ENCODE assay signal across 10 cellular contexts in genomic region chr2:230868947-230869690, GRCh38. TPM values are rescaled to one million over a fixed set of nuclear protein-coding genes. Genes with fewer than 3 reads are reported as not detected.
DNase-seq lines count a peak whose midpoint lies in the region; ATAC-seq and TF ChIP-seq lines count a peak whose summit lies in the region.
"Had no signal": no experiment of that assay in that cellular context is flagged by ENCODE, and none has a peak within 500 bp of the region (broad histone marks: within the 10 kb centered on the region; RNA-seq: fewer than 3 reads in every experiment).

No MANE protein-coding gene starts in this region.

- POLR2A ChIA-PET in PC-3 (lab: Charles Lee; ENCODE audit: unreplicated experiment): interaction anchor here (0.7 kb wide), 1 partner anchor 391 kb away, joined by 6 read pairs; no protein-coding TSS in a partner anchor

- H3K9me2 ChIP-seq in PC-3 (replicated peaks; ENCODE audit: low read length): no peaks in the 10 kb centered on the region

- no peak for TF ChIP-seq CTCF in smooth muscle cell (IDR thresholded peaks at IDR 0.05; ENCODE audit: borderline replicate concordance, insufficient read depth, poor library complexity, severe bottlenecking)
- no peak for TF ChIP-seq CTCF in PC-3 (conservative IDR thresholded peaks at IDR 0.05; ENCODE audit: low read depth, low read length)

- H2AFZ ChIP-seq in smooth muscle cell (ENCODE audit: low read depth): no peak overlapping the region
- H2AFZ ChIP-seq in PC-3 (ENCODE audit: low read length): no peak overlapping the region

- H3K4me1 ChIP-seq in HAP-1 (peaks cover 57% of the 10 kb centered on the region), iPS-20b (ENCODE audit: insufficient read depth, low read length) (peaks cover 48% of the 10 kb centered on the region), smooth muscle cell (ENCODE audit: low read depth) (peaks cover 55% of the 10 kb centered on the region), PC-3 (ENCODE audit: insufficient read depth, low read length) (peaks cover 12% of the 10 kb centered on the region)

- H3K36me3 ChIP-seq in HAP-1 (replicated peaks) (peaks cover 32% of the 10 kb centered on the region), iPS-20b (ENCODE audit: insufficient read depth, low read depth, low read length) (peaks cover 37% of the 10 kb centered on the region; the same call in 1 of the 2 replicates), smooth muscle cell (ENCODE audit: low read depth) (no peaks in the 10 kb centered on the region), PC-3 (ENCODE audit: low read depth, low read length) (no peaks in the 10 kb centered on the region)

- H3K27me3 ChIP-seq in HAP-1 (ENCODE audit: low read depth) (no peaks in the 10 kb centered on the region), iPS-20b (ENCODE audit: insufficient read depth, low read length) (no peaks in the 10 kb centered on the region), smooth muscle cell (ENCODE audit: low read depth) (no peaks in the 10 kb centered on the region), PC-3 (ENCODE audit: low read length) (no peaks in the 10 kb centered on the region)

- H3K4me3 ChIP-seq in HAP-1 (peak overlapping the region; percentile 6), iPS-20b (ENCODE audit: low read length) (peak overlapping the region; percentile 66; the same call in 1 of the 2 replicates), smooth muscle cell (peak overlapping the region; percentile 3), PC-3 (ENCODE audit: low read length) (no peak overlapping the region)
- H3K4me3 ChIP-seq: coronary artery had no signal

- H3K79me2 ChIP-seq in smooth muscle cell (ENCODE audit: low read depth): peaks cover 53% of the 10 kb centered on the region
- no peaks in the 10 kb centered on the region for H3K79me2 ChIP-seq in PC-3 (ENCODE audit: low read length)

- BruUV-seq in PC-3 (replicated peaks; lab: Mats Ljungman, UMichigan): no TSS peak

- intact Hi-C loops in PC-3 (cut with micrococcal nuclease): no loop called here

- no peak for ATAC-seq in SK-N-SH treated with all-trans-retinoic acid at 6 μM for 48 hours
- ATAC-seq in GM21825 (IDR thresholded peaks at IDR 0.05; ENCODE audit: unreplicated experiment): no peak
- no peak for ATAC-seq in PC-3
- ATAC-seq: activated T-cell treated with anti-CD3 and anti-CD28 coated beads, Interleukin-2, amount 50 U/mL, for 72 hours had no signal

- H3K9ac ChIP-seq in iPS-20b (ENCODE audit: low read depth, low read length) (peak overlapping the region; percentile 71; the same call in 1 of the 2 replicates), smooth muscle cell (ENCODE audit: low read depth) (no peak overlapping the region), PC-3 (ENCODE audit: low read length) (no peak overlapping the region)

- H3K9me3 ChIP-seq in HAP-1 (no peaks in the 10 kb centered on the region), iPS-20b (ENCODE audit: insufficient read depth, low read depth, low read length) (no peaks in the 10 kb centered on the region), smooth muscle cell (replicated peaks; ENCODE audit: low read depth) (no peaks in the 10 kb centered on the region), PC-3 (ENCODE audit: low read length) (no peaks in the 10 kb centered on the region)

- 30% methylated on average over 12 of the region's 12 CpGs for WGBS in smooth muscle cell (ENCODE audit: low lambda C conversion rate)

- TF ChIP-seq POLR2A in erythroblast (IDR thresholded peaks at IDR 0.05; ENCODE audit: low read length): no peak

- DNase-seq in HAP-1 (ENCODE audit: low spot score in 2 of 2): peak in 1 of 2 experiments; percentile 47
- no peak for DNase-seq in smooth muscle cell (lab: John Stamatoyannopoulos, UW; ENCODE audit: unreplicated experiment)
- no peak for DNase-seq in DMS153 treated with DMSO at 0.1 percent for 48 hours (lab: John Stamatoyannopoulos, UW; ENCODE audit: unreplicated experiment)
- DNase-seq in PC-3: no peak
- no peak for DNase-seq in erythroblast (lab: John Stamatoyannopoulos, UW)
- DNase-seq: activated T-cell treated with anti-CD3 and anti-CD28 coated beads, Interleukin-2, amount 50 U/mL, for 72 hours had no signal

- H4K20me1 ChIP-seq in smooth muscle cell (ENCODE audit: low read depth) (peaks cover 78% of the 10 kb centered on the region), PC-3 (ENCODE audit: low read length) (no peaks in the 10 kb centered on the region; the same call in 1 of the 2 replicates)

- H3K4me2 ChIP-seq in smooth muscle cell (peak overlapping the region; percentile 48), PC-3 (ENCODE audit: low read length) (no peak overlapping the region)

- peaks cover 4% of the 10 kb centered on the region for H3F3A ChIP-seq in smooth muscle cell (ENCODE audit: low read depth)
- H3F3A ChIP-seq in PC-3 (ENCODE audit: low read length, unreplicated experiment): no peaks in the 10 kb centered on the region

- CTCF ChIA-PET in PC-3 (lab: Charles Lee): no interaction called here

- peak overlapping the region; percentile 97 for H3K27ac ChIP-seq in iPS-20b (ENCODE audit: low read length)
- H3K27ac ChIP-seq in smooth muscle cell (ENCODE audit: low read depth): peak overlapping the region; percentile 63
- no peak overlapping the region for H3K27ac ChIP-seq in PC-3 (ENCODE audit: low read length)
- H3K27ac ChIP-seq: coronary artery had no signal

- in situ Hi-C loops in HAP-1 (cut with MboI; ENCODE audit: low sequenced_read_pairs): no loop called here

TF ChIP-seq in SK-N-SH treated with all-trans-retinoic acid at 6 μM for 48 hours, 23 proteins besides CTCF, POLR2A, EP300 and RAD21:
- TF ChIP-seq ZNF70 (CRISPR knock-in tag; IDR thresholded peaks at IDR 0.05): no peak
- no peak for TF ChIP-seq TOX (CRISPR knock-in tag; IDR thresholded peaks at IDR 0.05; ENCODE audit: borderline replicate concordance)
- TF ChIP-seq ZNF8 (CRISPR knock-in tag; IDR thresholded peaks at IDR 0.05): no peak
- TF ChIP-seq RARB (CRISPR knock-in tag; IDR thresholded peaks at IDR 0.05): no peak
- TF ChIP-seq SNAI2 (CRISPR knock-in tag; IDR thresholded peaks at IDR 0.05): no peak
- TF ChIP-seq ISL1 (CRISPR knock-in tag; IDR thresholded peaks at IDR 0.05): no peak
- peak; percentile 43; the same call in 1 of the 2 replicates for TF ChIP-seq TCF4 (CRISPR knock-in tag; IDR thresholded peaks at IDR 0.05; ENCODE audit: borderline replicate concordance)
- no peak for TF ChIP-seq CSDC2 (CRISPR knock-in tag; IDR thresholded peaks at IDR 0.05)

RNA-seq across cellular contexts. Expression of gene ITM2C, which starts 4.4 kb away (rescaled TPM):
- total RNA-seq in smooth muscle cell (344 and 532 TPM in 2 replicates), PC-3 (2014; rRNA removed) (111 and 113 TPM in 2 replicates)
- 458 and 600 TPM in 2 replicates for polyA plus RNA-seq in smooth muscle cell

RNA-seq across cellular contexts. Expression of gene GPR55, which starts 55.9 kb away (rescaled TPM):
- total RNA-seq in smooth muscle cell (not detected in 2 replicates), PC-3 (2014; rRNA removed) (0.07 and 0.81 TPM in 2 replicates)
- not detected in 2 replicates for polyA plus RNA-seq in smooth muscle cell
